ENCODE assay signal across 8 cellular contexts in genomic region chr11:65041206-65042035, GRCh38. TPM values are rescaled to one million over a fixed set of nuclear protein-coding genes. Genes with fewer than 3 reads are reported as not detected.
A peak's percentile ranks its signal among the peaks of the same experiment; 100 is the strongest.
DNase-seq lines count a peak whose midpoint lies in the region; ATAC-seq and TF ChIP-seq lines count a peak whose summit lies in the region.

SAC3D1 (plus strand) TSS chr11:65041210; CDS start chr11:65041293, 83 bp downstream.

- no peaks in the 10 kb centered on the region for H3K27me3 ChIP-seq in prostate gland (replicated peaks; ENCODE audit: insufficient read depth)

- TF ChIP-seq CTCF in prostate gland (IDR thresholded peaks at IDR 0.05): no peak

- no peak for TF ChIP-seq POLR2A in prostate gland (IDR thresholded peaks at IDR 0.05)

- intact Hi-C loops in Right ventricle myocardium superior (cut with DNase I) (no loop called here), prostate gland (cut with DNase I) (loop anchor here (5.0 kb wide), 1 partner anchor 41 kb away; the partner anchor contains the start of genes CDCA5 and ZFPL1)

- H3K9me3 ChIP-seq in prostate gland: no peaks in the 10 kb centered on the region

- peaks cover 0 to 6% of the 10 kb centered on the region in 2 donors for H3K36me3 ChIP-seq in prostate gland

- peak within 1 kb of the TSS; percentile 80 to 82 for H3K4me3 ChIP-seq in prostate gland

- H3K27ac ChIP-seq in prostate gland: peak within 1 kb of the TSS; percentile 88 to 95

- peak; percentile 78 for DNase-seq in AG08396 (ENCODE audit: low spot score)
- DNase-seq in NCI-H510A (lab: John Stamatoyannopoulos, UW): peak; percentile 71
- peak; percentile 46 for DNase-seq in activated gamma-delta T cell treated with anti-CD3 and anti-CD28 coated beads, Interleukin-2, amount 50 U/mL, for 16 hours (ENCODE audit: low read depth)
- DNase-seq in Right ventricle myocardium superior: peak; percentile 81
- no peak for DNase-seq in prostate gland (ENCODE audit: low spot score)
- no peak for DNase-seq in NCI-H446 (lab: John Stamatoyannopoulos, UW)

- 2% methylated on average over 55 of the region's 94 CpGs for WGBS in prostate gland

- ATAC-seq in GM18517 (IDR thresholded peaks at IDR 0.05; ENCODE audit: unreplicated experiment) (peak; percentile 45), HG02943 (IDR thresholded peaks at IDR 0.05; ENCODE audit: low read depth, unreplicated experiment) (peak; percentile 23), Right ventricle myocardium superior (ENCODE audit: poor library complexity) (peak; percentile 82)

- H3K4me1 ChIP-seq in prostate gland (replicated peaks): peaks cover 5% of the 10 kb centered on the region

RNA-seq across cellular contexts. Expression of gene SAC3D1, which starts in this region (rescaled TPM):
- 7.8 TPM for total RNA-seq in Right ventricle myocardium superior
- 10 to 100 TPM; 25.0 to 29.4 TPM for total RNA-seq in prostate gland

Comparison
In these comparisons a context has a peak if more than half of its experiments do, and no peak if none do; other contexts are left out.
1. DNase-seq: peak in AG08396 (single experiment), NCI-H510A (single experiment), activated gamma-delta T cell treated with anti-CD3 and anti-CD28 coated beads, Interleukin-2, amount 50 U/mL, for 16 hours (single experiment) and Right ventricle myocardium superior (single experiment); none in prostate gland (single experiment) and NCI-H446 (0 of 2).
2. ATAC-seq: peak in every context shown above with its lines; median percentile 82 in Right ventricle myocardium superior; 45 in GM18517; 23 in HG02943.